ENCODE assay signal across 34 cellular contexts in genomic region chr3:7621645-7622044, GRCh38.
"Had no signal": no experiment of that assay in that cellular context is flagged by ENCODE, and none has a peak within 500 bp of the region (broad histone marks: within the 10 kb centered on the region; RNA-seq: fewer than 3 reads in every experiment).

No MANE protein-coding gene starts in this region.

- DNase-seq: Karpas-422, Kasumi-1, MG63, MM.1S, MV-4-11, NCI-H1048, NCI-H1092, NCI-H1092 treated with DMSO at 0.1 percent for 48 hours, NCI-H1105, NCI-H1105 treated with DMSO at 0.1 percent for 48 hours, NCI-H1417, NCI-H1417 treated with DMSO at 0.1 percent for 48 hours, NCI-H1436, NCI-H1436 treated with DMSO at 0.1 percent for 48 hours, NCI-H146, NCI-H1694, NCI-H1694 treated with DMSO at 0.1 percent for 48 hours, NCI-H187, NCI-H187 treated with DMSO at 0.1 percent for 48 hours, NCI-H2029, NCI-H2029 treated with DMSO at 0.1 percent for 48 hours, NCI-H2081, NCI-H2081 treated with DMSO at 0.1 percent for 48 hours, NCI-H2107, NCI-H2171, NCI-H2171 treated with DMSO at 0.1 percent for 48 hours, NCI-H2227 treated with DMSO at 0.1 percent for 48 hours, NCI-H226, NCI-H345, NCI-H446, NCI-H446 treated with DMSO at 0.1 percent for 48 hours, NCI-H510A, NCI-H510A treated with DMSO at 0.1 percent for 48 hours had no signal

- H3K9me3 ChIP-seq: MG63 had no signal

- H3K4me2 ChIP-seq: KMS-11 had no signal

- H3K4me3 ChIP-seq: MG63 had no signal

- H3K36me3 ChIP-seq: MG63 had no signal

- H3K27ac ChIP-seq: KMS-11 had no signal

- H3K9ac ChIP-seq: KMS-11 had no signal

- H3K27me3 ChIP-seq: MG63 had no signal
